In the genomic region with DNA sequence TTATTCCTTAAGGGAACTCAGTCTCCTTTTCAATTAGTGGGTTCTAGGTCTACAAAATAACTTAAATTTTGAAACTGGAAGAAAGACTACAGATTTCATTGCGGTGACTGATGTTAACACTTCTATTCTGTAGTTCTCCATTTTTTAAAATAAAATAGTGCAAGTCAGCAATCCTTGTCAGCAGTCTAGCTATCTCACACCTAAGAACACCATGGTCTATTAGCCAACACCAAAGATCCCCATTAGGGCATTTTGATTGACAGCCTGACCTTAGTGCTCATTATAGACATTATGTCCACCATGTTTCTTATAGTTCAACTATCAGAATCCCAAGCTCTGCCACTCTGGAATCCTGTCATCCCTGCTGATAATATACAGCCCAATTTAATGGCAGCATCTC, we compare ENCODE assay signal across 27 cellular contexts. TPM values are rescaled to one million over a fixed set of nuclear protein-coding genes. Genes with fewer than 3 reads are reported as not detected.
"Had no signal": no experiment of that assay in that cellular context is flagged by ENCODE, and none has a peak within 500 bp of the region (broad histone marks: within the 10 kb centered on the region; RNA-seq: fewer than 3 reads in every experiment).

No MANE protein-coding gene starts in this region.

- H3K27me3 ChIP-seq: neural progenitor cell, ovary, right lobe of liver, sigmoid colon, stomach, thyroid gland, tibial nerve, vagina had no signal

- ATAC-seq: natural killer cell; psoas muscle; right cardiac atrium; stimulated activated effector memory CD8-positive, alpha-beta T cell treated with anti-CD3 and anti-CD28 coated beads, Interleukin-12 subunit alpha, Interleukin-12 subunit beta, amount 100 ng/mL, for 72 hours; stimulated activated naive B cell treated with anti-CD40 and anti-IgM and Interleukin-4, amounts not matched to agents 10 μg/mL and 1 μg/mL and 100 μg/mL, for 72 hours had no signal

- H3K4me3 ChIP-seq: neural progenitor cell, ovary, psoas muscle, right lobe of liver, sigmoid colon, stomach, thoracic aorta, thyroid gland, tibial nerve, vagina had no signal

- H3K79me2 ChIP-seq: parathyroid adenoma had no signal

- H3K4me2 ChIP-seq: neural progenitor cell had no signal

- H3K9me3 ChIP-seq: ovary, psoas muscle, right lobe of liver, sigmoid colon, stomach, thoracic aorta, thyroid gland, tibial nerve, vagina had no signal

- H3K27ac ChIP-seq: neural progenitor cell, ovary, parathyroid adenoma, psoas muscle, right lobe of liver, sigmoid colon, stomach, thoracic aorta, thyroid gland, tibial nerve, vagina had no signal

- H3K4me1 ChIP-seq: parathyroid adenoma, psoas muscle, sigmoid colon, stomach, thyroid gland, tibial nerve, vagina had no signal

- H2AFZ ChIP-seq: neural progenitor cell, parathyroid adenoma had no signal

- FAIRE-seq: small intestine, urothelium cell line had no signal

- H3K9ac ChIP-seq: neural progenitor cell, parathyroid adenoma had no signal

- DNase-seq: natural killer cell; occipital lobe; ovary; posterior cingulate gyrus; psoas muscle; right cardiac atrium; right lobe of liver; sigmoid colon; small intestine; stimulated activated CD4-positive, alpha-beta T cell treated with anti-CD3 and anti-CD28 coated beads, Interleukin-15, amount 100 ng/mL, for 24 hours; stimulated activated CD4-positive, alpha-beta T cell treated with anti-CD3 and anti-CD28 coated beads, Interleukin-2, amount 100 ng/mL, for 24 hours; stimulated activated CD4-positive, alpha-beta T cell treated with anti-CD3 and anti-CD28 coated beads, Interleukin-2, amount 100 ng/mL, for 48 hours; stimulated activated CD4-positive, alpha-beta T cell treated with anti-CD3 and anti-CD28 coated beads, Interleukin-4, amount 100 ng/mL, for 24 hours; stimulated activated naive B cell treated with anti-CD40 and anti-IgM and Interleukin-4, amounts not matched to agents 10 μg/mL and 1 μg/mL and 100 μg/mL, for 72 hours; stimulated activated naive CD4-positive, alpha-beta T cell treated with Interleukin-2 at 50 U/mL for 16 hours; stomach; thyroid gland had no signal

- H3K36me3 ChIP-seq: neural progenitor cell, ovary, sigmoid colon, stomach, thoracic aorta, thyroid gland, tibial nerve, vagina had no signal

RNA-seq across cellular contexts. Expression of a gene that starts 27.4 kb away (rescaled TPM):
- total RNA-seq: progenitor cell of endocrine pancreas, renal cortical epithelial cell had no signal
- polyA plus RNA-seq: neural cell had no signal
